In the genomic region with DNA sequence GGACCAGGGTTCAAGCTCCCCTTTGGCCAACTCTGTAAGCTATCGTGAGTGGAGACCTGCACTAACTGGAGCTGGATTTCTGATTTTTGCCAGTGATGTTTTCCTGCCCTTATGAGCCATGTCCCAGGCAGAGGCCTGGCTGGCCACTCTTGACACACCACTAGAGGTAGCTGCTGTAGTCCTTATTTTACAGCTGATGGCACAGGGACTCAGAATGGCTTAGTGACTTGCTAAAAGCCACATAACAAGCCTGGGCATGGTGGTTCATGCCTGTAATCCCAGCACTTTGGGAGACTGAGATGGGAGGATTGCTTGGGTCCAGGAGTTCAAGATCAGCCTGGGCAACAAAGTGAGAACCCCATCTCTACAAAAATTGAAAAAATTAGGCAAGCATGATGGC, we compare ENCODE assay signal across 1 cellular context.
TF ChIP-seq lines count a peak whose summit lies in the region.

No MANE protein-coding gene starts in this region.

TF ChIP-seq in HepG2, 621 proteins besides CTCF, POLR2A, EP300 and RAD21 (continued from another document):
- TF ChIP-seq, protein P1, sequence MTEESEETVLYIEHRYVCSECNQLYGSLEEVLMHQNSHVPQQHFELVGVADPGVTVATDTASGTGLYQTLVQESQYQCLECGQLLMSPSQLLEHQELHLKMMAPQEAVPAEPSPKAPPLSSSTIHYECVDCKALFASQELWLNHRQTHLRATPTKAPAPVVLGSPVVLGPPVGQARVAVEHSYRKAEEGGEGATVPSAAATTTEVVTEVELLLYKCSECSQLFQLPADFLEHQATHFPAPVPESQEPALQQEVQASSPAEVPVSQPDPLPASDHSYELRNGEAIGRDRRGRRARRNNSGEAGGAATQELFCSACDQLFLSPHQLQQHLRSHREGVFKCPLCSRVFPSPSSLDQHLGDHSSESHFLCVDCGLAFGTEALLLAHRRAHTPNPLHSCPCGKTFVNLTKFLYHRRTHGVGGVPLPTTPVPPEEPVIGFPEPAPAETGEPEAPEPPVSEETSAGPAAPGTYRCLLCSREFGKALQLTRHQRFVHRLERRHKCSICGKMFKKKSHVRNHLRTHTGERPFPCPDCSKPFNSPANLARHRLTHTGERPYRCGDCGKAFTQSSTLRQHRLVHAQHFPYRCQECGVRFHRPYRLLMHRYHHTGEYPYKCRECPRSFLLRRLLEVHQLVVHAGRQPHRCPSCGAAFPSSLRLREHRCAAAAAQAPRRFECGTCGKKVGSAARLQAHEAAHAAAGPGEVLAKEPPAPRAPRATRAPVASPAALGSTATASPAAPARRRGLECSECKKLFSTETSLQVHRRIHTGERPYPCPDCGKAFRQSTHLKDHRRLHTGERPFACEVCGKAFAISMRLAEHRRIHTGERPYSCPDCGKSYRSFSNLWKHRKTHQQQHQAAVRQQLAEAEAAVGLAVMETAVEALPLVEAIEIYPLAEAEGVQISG (CRISPR knock-in tag; IDR thresholded peaks at IDR 0.05), result no peak
- TF ChIP-seq SMARCC2 (IDR thresholded peaks at IDR 0.05) (no peak), ZNF276 (CRISPR knock-in tag; IDR thresholded peaks at IDR 0.05; ENCODE audit: low read depth) (no peak), HNF4G (IDR thresholded peaks at IDR 0.05; ENCODE audit: borderline replicate concordance, low read depth, low read length) (no peak), HNF4G (CRISPR knock-in tag; IDR thresholded peaks at IDR 0.05; ENCODE audit: borderline replicate concordance, low read depth) (no peak), RARG (CRISPR knock-in tag; IDR thresholded peaks at IDR 0.05; ENCODE audit: low read depth) (no peak), CHD2 (IDR thresholded peaks at IDR 0.05; ENCODE audit: low read depth, low read length) (no peak), CBX5 (CRISPR knock-in tag; IDR thresholded peaks at IDR 0.05; ENCODE audit: borderline replicate concordance) (no peak), TEF (CRISPR knock-in tag; IDR thresholded peaks at IDR 0.05) (no peak), IKZF4 (CRISPR knock-in tag; IDR thresholded peaks at IDR 0.05; ENCODE audit: borderline replicate concordance, low read depth, not compliant biosample characterization) (no peak)
TF ChIP-seq in HepG2: peak in this region for 0.
